27 cellular contexts compared by ENCODE assay signal in genomic region chr6:20773822-20774221, GRCh38.
DNase-seq lines count a peak whose midpoint lies in the region; ATAC-seq, FAIRE-seq and TF ChIP-seq lines count a peak whose summit lies in the region.
"Had no signal": no experiment of that assay in that cellular context is flagged by ENCODE, and none has a peak within 500 bp of the region (broad histone marks: within the 10 kb centered on the region; RNA-seq: fewer than 3 reads in every experiment).

No MANE protein-coding gene starts in this region.

- no peak overlapping the region for H3K4me3 Mint-ChIP-seq in activated T-cell treated with anti-CD3 and anti-CD28 coated beads, Interleukin-2, amount 50 U/mL, for 72 hours
- no peak overlapping the region for H3K4me3 Mint-ChIP-seq in activated T-cell treated with anti-CD3 and anti-CD28 coated beads, Interleukin-2, amount 50 U/mL, for 4 hours
- H3K4me3 Mint-ChIP-seq in stimulated activated effector memory CD8-positive, alpha-beta T cell treated with anti-CD3 and anti-CD28 coated beads, Interleukin-12 subunit alpha, Interleukin-12 subunit beta, amount 100 ng/mL, for 72 hours = no peak overlapping the region
- H3K4me3 Mint-ChIP-seq: B cell; CD4-positive, alpha-beta T cell; CD8-positive, alpha-beta T cell had no signal

- H3K79me2 ChIP-seq in HepG2 (ENCODE audit: insufficient read depth, low read length) = no peaks in the 10 kb centered on the region

- H3K27me3 ChIP-seq in liver (ENCODE audit: control insufficient read depth in 4 of 4, insufficient read depth in 4 of 4, low read length in 3 of 4) = no peaks in the 10 kb centered on the region
- H3K27me3 ChIP-seq in HepG2 (ENCODE audit: control insufficient read depth in 1 of 2, insufficient read depth in 2 of 2, low read length in 2 of 2) = no peaks in the 10 kb centered on the region
- H3K27me3 ChIP-seq: BLaER1 treated with 17β-estradiol and CSF1 and Interleukin-3, amounts not matched to agents 10 nM and 100 nM had no signal

- peak overlapping the region; percentile 19 for H3K27ac Mint-ChIP-seq in activated T-cell treated with anti-CD3 and anti-CD28 coated beads, Interleukin-2, amount 50 U/mL, for 72 hours
- no peak overlapping the region for H3K27ac Mint-ChIP-seq in stimulated activated effector memory CD8-positive, alpha-beta T cell treated with anti-CD3 and anti-CD28 coated beads, Interleukin-12 subunit alpha, Interleukin-12 subunit beta, amount 100 ng/mL, for 72 hours
- H3K27ac Mint-ChIP-seq: B cell; CD4-positive, alpha-beta T cell; CD8-positive, alpha-beta T cell had no signal

- H3K9me3 ChIP-seq in liver (ENCODE audit: control insufficient read depth in 4 of 4, low read length in 3 of 4) (no peaks in the 10 kb centered on the region), HepG2 (ENCODE audit: low read length) (no peaks in the 10 kb centered on the region)
- H3K9me3 ChIP-seq: A549; BLaER1 treated with 17β-estradiol and CSF1 and Interleukin-3, amounts not matched to agents 10 nM and 100 nM; Caco-2 had no signal

- CTCF ChIA-PET in HepG2 (lab: Yijun Ruan, JAX; ENCODE audit: low intra/inter-chr PET ratio, low total read pairs) = no interaction called here

- H3K4me3 ChIP-seq in liver (ENCODE audit: low read depth in 1 of 3, low read length in 3 of 3) = no peak overlapping the region
- no peak overlapping the region for H3K4me3 ChIP-seq in HepG2 (replicated peaks in 1 of 3; ENCODE audit: insufficient read depth in 1 of 3, low read depth in 2 of 3, low read length in 3 of 3)
- H3K4me3 ChIP-seq: A549; BLaER1 treated with 17β-estradiol and CSF1 and Interleukin-3, amounts not matched to agents 10 nM and 100 nM; GM12878 had no signal

- no peaks in the 10 kb centered on the region for H4K20me1 ChIP-seq in HepG2 (ENCODE audit: insufficient read depth, low read length)
- H4K20me1 ChIP-seq: BLaER1 treated with 17β-estradiol and CSF1 and Interleukin-3, amounts not matched to agents 10 nM and 100 nM had no signal

- TF ChIP-seq EP300 in HepG2 (IDR thresholded peaks at IDR 0.05; ENCODE audit: low read depth in 2 of 2, low read length in 2 of 2) (no peak), HepG2 (CRISPR knock-in tag; IDR thresholded peaks at IDR 0.05; ENCODE audit: borderline replicate concordance) (no peak)

- in situ Hi-C loops in HepG2 (cut with HindIII; ENCODE audit: extremely low pct_ligation_motif_present, low pct_unique_long_range_greater_than_20kb) = no loop called here

- DNase-seq in activated T-cell treated with anti-CD3 and anti-CD28 coated beads, Interleukin-2, amount 50 U/mL, for 72 hours = no peak
- DNase-seq in activated T-cell treated with anti-CD3 and anti-CD28 coated beads, Interleukin-2, amount 50 U/mL, for 4 hours = no peak
- DNase-seq in HepG2 (ENCODE audit: low spot score) (no peak), left lobe of liver (ENCODE audit: low spot score) (peak; percentile 68)
- DNase-seq in stimulated activated effector memory CD8-positive, alpha-beta T cell treated with anti-CD3 and anti-CD28 coated beads, Interleukin-12 subunit alpha, Interleukin-12 subunit beta, amount 100 ng/mL, for 72 hours (ENCODE audit: low spot score in 2 of 2) = no peak
- DNase-seq: AML-193; Caco-2; Calu3; CD4-positive, alpha-beta T cell; CD8-positive, alpha-beta T cell; DMS153; DMS53; DMS79; DND-41; EL; GDM1 had no signal

- no peak overlapping the region for H3K9ac ChIP-seq in liver (ENCODE audit: low read depth in 1 of 2, low read length in 2 of 2)
- H3K9ac ChIP-seq in HepG2 (ENCODE audit: insufficient read depth, low read depth, low read length) = no peak overlapping the region
- H3K9ac ChIP-seq: BLaER1 treated with 17β-estradiol and CSF1 and Interleukin-3, amounts not matched to agents 10 nM and 100 nM had no signal

- no peak for ATAC-seq in activated T-cell treated with anti-CD3 and anti-CD28 coated beads, Interleukin-2, amount 50 U/mL, for 72 hours (replicated peaks in 1 of 2)
- ATAC-seq in activated T-cell treated with anti-CD3 and anti-CD28 coated beads, Interleukin-2, amount 50 U/mL, for 4 hours = no peak
- no peak for ATAC-seq in HepG2
- peak; percentile 98 for ATAC-seq in left lobe of liver
- ATAC-seq in stimulated activated effector memory CD8-positive, alpha-beta T cell treated with anti-CD3 and anti-CD28 coated beads, Interleukin-12 subunit alpha, Interleukin-12 subunit beta, amount 100 ng/mL, for 72 hours = no peak
- ATAC-seq in HG03520 (IDR thresholded peaks at IDR 0.05; ENCODE audit: unreplicated experiment) = no peak
- ATAC-seq: A549; CD8-positive, alpha-beta T cell; GM12878 had no signal

- TF ChIP-seq CTCF in liver (IDR thresholded peaks at IDR 0.05; ENCODE audit: low read depth, low read length, missing input control) (peak; percentile 21), HepG2 (CRISPR knock-in tag; IDR thresholded peaks at IDR 0.05) (no peak)

- no peak overlapping the region for H3K4me2 ChIP-seq in HepG2 (ENCODE audit: low read depth, low read length)
- H3K4me2 ChIP-seq: A549; BLaER1 treated with 17β-estradiol and CSF1 and Interleukin-3, amounts not matched to agents 10 nM and 100 nM had no signal

- FAIRE-seq in HepG2 (lab: Jason Lieb, UNC) = no peak
- FAIRE-seq: A549, D721Med, GM12878, GM12892, GM18507 had no signal

- H3K27ac ChIP-seq in liver (ENCODE audit: low read depth in 1 of 2, low read length in 2 of 2) (no peak overlapping the region), HepG2 (ENCODE audit: extremely low read length, insufficient read depth, low read length) (no peak overlapping the region)
- H3K27ac ChIP-seq: 22Rv1; A549; BLaER1 treated with 17β-estradiol and CSF1 and Interleukin-3, amounts not matched to agents 10 nM and 100 nM; C4-2B had no signal

- intact Hi-C loops in HepG2 (cut with micrococcal nuclease; ENCODE audit: unreplicated experiment) = no loop called here

- peaks cover 0 to 2% (median 0%) of the 10 kb centered on the region in 4 donors for H3K36me3 ChIP-seq in liver (ENCODE audit: control insufficient read depth in 4 of 4, insufficient read depth in 3 of 4, low read depth in 1 of 4, low read length in 3 of 4)
- 0 out of 5 replicates have a peak, but pooled peaks cover 0 to 1% of the 10 kb centered on the region in 2 experiments for H3K36me3 ChIP-seq in HepG2 (replicated peaks in 1 of 2; ENCODE audit: control insufficient read depth in 1 of 2, insufficient read depth in 2 of 2, low read length in 2 of 2)

- peak; percentile 77 to 79 for TF ChIP-seq RAD21 in liver (IDR thresholded peaks at IDR 0.05)
- TF ChIP-seq RAD21 in HepG2 (CRISPR knock-in tag; IDR thresholded peaks at IDR 0.05) = no peak

- no TSS peak for BruUV-seq in HepG2 (replicated peaks; lab: Mats Ljungman, UMichigan)

- no peak overlapping the region for H2AFZ ChIP-seq in HepG2 (ENCODE audit: low read length)

- H3K9me3 Mint-ChIP-seq in activated T-cell treated with anti-CD3 and anti-CD28 coated beads, Interleukin-2, amount 50 U/mL, for 72 hours = no peaks in the 10 kb centered on the region
- no peaks in the 10 kb centered on the region for H3K9me3 Mint-ChIP-seq in activated T-cell treated with anti-CD3 and anti-CD28 coated beads, Interleukin-2, amount 50 U/mL, for 4 hours
- H3K9me3 Mint-ChIP-seq in stimulated activated effector memory CD8-positive, alpha-beta T cell treated with anti-CD3 and anti-CD28 coated beads, Interleukin-12 subunit alpha, Interleukin-12 subunit beta, amount 100 ng/mL, for 72 hours = no peaks in the 10 kb centered on the region
- H3K9me3 Mint-ChIP-seq: CD4-positive, alpha-beta T cell; CD8-positive, alpha-beta T cell had no signal

- peaks cover 0 to 3% of the 10 kb centered on the region in 2 donors for H3K36me3 Mint-ChIP-seq in activated T-cell treated with anti-CD3 and anti-CD28 coated beads, Interleukin-2, amount 50 U/mL, for 72 hours (ENCODE audit: insufficient read depth in 2 of 2)
- peaks cover 31% of the 10 kb centered on the region for H3K36me3 Mint-ChIP-seq in activated T-cell treated with anti-CD3 and anti-CD28 coated beads, Interleukin-2, amount 50 U/mL, for 4 hours (ENCODE audit: insufficient read depth)
- peaks cover 7% of the 10 kb centered on the region for H3K36me3 Mint-ChIP-seq in stimulated activated effector memory CD8-positive, alpha-beta T cell treated with anti-CD3 and anti-CD28 coated beads, Interleukin-12 subunit alpha, Interleukin-12 subunit beta, amount 100 ng/mL, for 72 hours

- POLR2A ChIA-PET in HepG2 (lab: Yijun Ruan, JAX) = no interaction called here

- H3K4me1 ChIP-seq in liver (ENCODE audit: control insufficient read depth in 4 of 4, insufficient read depth in 4 of 4, low read length in 3 of 4) = peaks cover 2 to 7% (median 5%) of the 10 kb centered on the region in 4 donors
- H3K4me1 ChIP-seq in HepG2 (ENCODE audit: insufficient read depth, low read length) = no peaks in the 10 kb centered on the region
- H3K4me1 ChIP-seq: A549, Caco-2 had no signal

- no peak for TF ChIP-seq POLR2A in HepG2 (IDR thresholded peaks at IDR 0.05; ENCODE audit: insufficient read depth in 1 of 2, low read depth in 2 of 2, low read length in 2 of 2)

- H3K27me3 Mint-ChIP-seq in activated T-cell treated with anti-CD3 and anti-CD28 coated beads, Interleukin-2, amount 50 U/mL, for 72 hours (ENCODE audit: low read depth) = no peaks in the 10 kb centered on the region
- no peaks in the 10 kb centered on the region for H3K27me3 Mint-ChIP-seq in activated T-cell treated with anti-CD3 and anti-CD28 coated beads, Interleukin-2, amount 50 U/mL, for 4 hours (ENCODE audit: low read depth)
- H3K27me3 Mint-ChIP-seq: B cell; CD4-positive, alpha-beta T cell had no signal

- WGBS in liver = 35% methylated on average over 1 of the region's 1 CpG
- WGBS in HepG2 (ENCODE audit: low lambda C conversion rate) = 53% methylated on average over 1 of the region's 1 CpG

- H3K4me1 Mint-ChIP-seq in activated T-cell treated with anti-CD3 and anti-CD28 coated beads, Interleukin-2, amount 50 U/mL, for 72 hours (ENCODE audit: low read depth) = no peaks in the 10 kb centered on the region
- H3K4me1 Mint-ChIP-seq in activated T-cell treated with anti-CD3 and anti-CD28 coated beads, Interleukin-2, amount 50 U/mL, for 4 hours (ENCODE audit: low read depth) = no peaks in the 10 kb centered on the region
- H3K4me1 Mint-ChIP-seq in stimulated activated effector memory CD8-positive, alpha-beta T cell treated with anti-CD3 and anti-CD28 coated beads, Interleukin-12 subunit alpha, Interleukin-12 subunit beta, amount 100 ng/mL, for 72 hours = no peaks in the 10 kb centered on the region

TF ChIP-seq in liver, 16 proteins besides CTCF, POLR2A, EP300 and RAD21 (continues in another document):
- TF ChIP-seq HNF4A (conservative IDR thresholded peaks at IDR 0.05) (peak; percentile 92), EGR1 (IDR thresholded peaks at IDR 0.05; ENCODE audit: low read depth in 2 of 2) (no peak), RXRA (IDR thresholded peaks at IDR 0.05) (peak; percentile 91), JUND (IDR thresholded peaks at IDR 0.05) (peak; percentile 64 to 76), FOXA2 (IDR thresholded peaks at IDR 0.05) (peak; percentile 88)

TF ChIP-seq in HepG2, 621 proteins besides CTCF, POLR2A, EP300 and RAD21 (continues in another document):
- no peak for TF ChIP-seq EEA1 (CRISPR knock-in tag; IDR thresholded peaks at IDR 0.05; ENCODE audit: borderline replicate concordance)
- no peak for TF ChIP-seq FOXA3 (CRISPR knock-in tag; IDR thresholded peaks at IDR 0.05)
- no peak for TF ChIP-seq ELF3 (CRISPR knock-in tag; IDR thresholded peaks at IDR 0.05)
- TF ChIP-seq TBP (CRISPR knock-in tag; IDR thresholded peaks at IDR 0.05) = no peak
